8 cellular contexts compared by ENCODE assay signal in genomic region chr22:41021039-41021654, GRCh38.
DNase-seq lines count a peak whose midpoint lies in the region; ATAC-seq, FAIRE-seq and TF ChIP-seq lines count a peak whose summit lies in the region.

No MANE protein-coding gene starts in this region.

- no peaks in the 10 kb centered on the region for H3K9me3 ChIP-seq in ascending aorta
- no peaks in the 10 kb centered on the region for H3K9me3 ChIP-seq in kidney (ENCODE audit: control insufficient read depth in 1 of 2, low read length in 2 of 2)
- H3K9me3 ChIP-seq in stomach: no peaks in the 10 kb centered on the region

- H3K27ac ChIP-seq in HL-60 (replicated peaks) (peak overlapping the region; percentile 90), ascending aorta (peak overlapping the region; percentile 95 to 96), kidney (ENCODE audit: low read depth in 2 of 2, low read length in 2 of 2) (peak overlapping the region; percentile 88 to 92), stomach (peak overlapping the region; percentile 96 to 99 (median 99))

- intact Hi-C loops in ascending aorta (cut with DNase I): no loop called here
- intact Hi-C loops in kidney (cut with DNase I): no loop called here
- intact Hi-C loops in stomach (cut with DNase I; ENCODE audit: low total_unique reads): no loop called here

- H3K4me3 ChIP-seq in AG09309 (ENCODE audit: control insufficient read depth, low read depth, low read length): peak overlapping the region; percentile 61
- H3K4me3 ChIP-seq in HL-60 (replicated peaks; ENCODE audit: insufficient read depth, low read length): peak overlapping the region; percentile 60
- H3K4me3 ChIP-seq in ascending aorta: peak overlapping the region; percentile 81 to 89
- peak overlapping the region; percentile 52 to 63 for H3K4me3 ChIP-seq in kidney (ENCODE audit: low read length in 2 of 2)
- H3K4me3 ChIP-seq in stomach: peak overlapping the region; percentile 60 to 77 (median 69)

- no peak for TF ChIP-seq EP300 in stomach (IDR thresholded peaks at IDR 0.05)

- TF ChIP-seq CTCF in AG09309 (IDR thresholded peaks at IDR 0.05; ENCODE audit: control insufficient read depth, insufficient read depth, low read depth, low read length, missing control alignments) (no peak), HL-60 (IDR thresholded peaks at IDR 0.05; ENCODE audit: insufficient read depth, low read length) (no peak), ascending aorta (IDR thresholded peaks at IDR 0.05) (no peak), kidney (IDR thresholded peaks at IDR 0.05; ENCODE audit: borderline replicate concordance, extremely low read depth, insufficient read depth) (no peak), stomach (IDR thresholded peaks at IDR 0.05) (no peak)

- WGBS in stomach, 5 donors: 14 to 36% (median 18%) methylated on average over 20 of the region's 20 CpGs

- no peak for TF ChIP-seq POLR2A in stomach (IDR thresholded peaks at IDR 0.05)

- no peak for DNase-seq in AG09309 (ENCODE audit: low read depth)
- DNase-seq in HL-60 (ENCODE audit: low read depth in 1 of 2, low spot score in 1 of 2): no peak
- DNase-seq in ascending aorta (ENCODE audit: low spot score in 2 of 2): peak in 1 of 2 donors; percentile 63
- DNase-seq in kidney: peak; percentile 72
- DNase-seq in stomach: no peak
- no peak for DNase-seq in NAMALWA (ENCODE audit: low spot score)
- DNase-seq in NCI-H748 (lab: John Stamatoyannopoulos, UW; ENCODE audit: unreplicated experiment): no peak

- H3K36me3 ChIP-seq in ascending aorta (no peaks in the 10 kb centered on the region), kidney (ENCODE audit: control insufficient read depth in 1 of 2, insufficient read depth in 2 of 2, low read length in 2 of 2) (no peaks in the 10 kb centered on the region), stomach (no peaks in the 10 kb centered on the region)

- ATAC-seq in GM18909 (IDR thresholded peaks at IDR 0.05; ENCODE audit: poor library complexity, unreplicated experiment): no peak

- H3K27me3 ChIP-seq in HL-60 (ENCODE audit: insufficient read depth, poor library complexity, severe bottlenecking) (no peaks in the 10 kb centered on the region), ascending aorta (no peaks in the 10 kb centered on the region), stomach (no peaks in the 10 kb centered on the region)

- peak overlapping the region; percentile 37 to 78 for H3K9ac ChIP-seq in kidney (ENCODE audit: low read length in 2 of 2)

- H3K4me1 ChIP-seq in ascending aorta (peaks cover 3% of the 10 kb centered on the region in 2 donors), kidney (ENCODE audit: control insufficient read depth in 1 of 2, insufficient read depth in 1 of 2, low read depth in 1 of 2, low read length in 2 of 2) (peaks cover 0 to 4% of the 10 kb centered on the region in 2 donors), stomach (peaks cover 5 to 25% (median 12%) of the 10 kb centered on the region in 4 donors)

- no peak for FAIRE-seq in kidney (lab: Jason Lieb, UNC)
